ENCODE assay signal across 8 cellular contexts in genomic region chr19:1266818-1267440, GRCh38. TPM values are rescaled to one million over a fixed set of nuclear protein-coding genes. Genes with fewer than 3 reads are reported as not detected.
DNase-seq lines count a peak whose midpoint lies in the region; ATAC-seq and TF ChIP-seq lines count a peak whose summit lies in the region.

No MANE protein-coding gene starts in this region.

- no peaks in the 10 kb centered on the region for H3K9me3 Mint-ChIP-seq in activated naive CD8-positive, alpha-beta T cell (ENCODE audit: low read depth)

- peak overlapping the region; percentile 2 to 66 (median 56) for H3K4me3 ChIP-seq in heart left ventricle

- peak; percentile 34 to 78 for DNase-seq in NCI-H446 (lab: John Stamatoyannopoulos, UW)
- no peak for DNase-seq in NCI-H446 treated with DMSO at 0.1 percent for 48 hours (lab: John Stamatoyannopoulos, UW)
- peak; percentile 71 for DNase-seq in RPMI8226
- DNase-seq in heart left ventricle = peak; percentile 70 to 90 (median 80)
- DNase-seq in pons (ENCODE audit: low spot score) = peak; percentile 37

- H3K4me3 Mint-ChIP-seq in activated naive CD8-positive, alpha-beta T cell = peak overlapping the region; percentile 67

- no peaks in the 10 kb centered on the region for H3K27me3 ChIP-seq in heart left ventricle

- WGBS in heart left ventricle, 4 donors = 0 to 1% (median 0%) methylated on average over 4 to 73 of the region's 73 CpGs

- TF ChIP-seq CTCF in heart left ventricle (IDR thresholded peaks at IDR 0.05) = peak; percentile 88 to 99 (median 96)

- H3K27me3 Mint-ChIP-seq in activated naive CD8-positive, alpha-beta T cell = no peaks in the 10 kb centered on the region

- TF ChIP-seq POLR2A in heart left ventricle (IDR thresholded peaks at IDR 0.05) = peak in 1 of 2 donors; percentile 21

- H3K4me1 ChIP-seq in heart left ventricle = peaks cover 12 to 76% (median 69%) of the 10 kb centered on the region in 12 donors

- peak overlapping the region; percentile 43 to 96 (median 92) for H3K27ac ChIP-seq in heart left ventricle

- H3K36me3 Mint-ChIP-seq in activated naive CD8-positive, alpha-beta T cell = peaks cover 2% of the 10 kb centered on the region

- ATAC-seq in HG03095 (IDR thresholded peaks at IDR 0.05; ENCODE audit: unreplicated experiment) = peak; percentile 4
- ATAC-seq in heart left ventricle = peak in 2 of 4 donors; percentile 7 to 21
- ATAC-seq in HG02623 (IDR thresholded peaks at IDR 0.05; ENCODE audit: unreplicated experiment) = no peak

- intact Hi-C loops in heart left ventricle (cut with DNase I) = loop anchor here in 9 of 10 donors (1.0 to 2.0 kb wide), 3 partner anchors 18 to 23 kb away; no protein-coding TSS in a partner anchor

- peaks cover 0 to 21% (median 17%) of the 10 kb centered on the region in 9 donors for H3K36me3 ChIP-seq in heart left ventricle

- H3K27ac Mint-ChIP-seq in activated naive CD8-positive, alpha-beta T cell = peak overlapping the region; percentile 3

- H3K4me1 Mint-ChIP-seq in activated naive CD8-positive, alpha-beta T cell (ENCODE audit: low read depth) = peaks cover 52% of the 10 kb centered on the region

- no peaks in the 10 kb centered on the region for H3K9me3 ChIP-seq in heart left ventricle

RNA-seq across cellular contexts. Expression of gene CIRBP, which starts 2.2 kb away (rescaled TPM):
- total RNA-seq in heart left ventricle = 100 to 1,000 TPM; 149 to 425 (median 269) TPM
- polyA plus RNA-seq in heart left ventricle = 100 to 1,000 TPM; 217 to 282 TPM

RNA-seq across cellular contexts. Expression of gene FAM174C, which starts 8.4 kb away (rescaled TPM):
- total RNA-seq in heart left ventricle = 10 to 100 TPM; 11.6 to 46.7 (median 18.7) TPM
- 10 to 100 TPM; 23.8 to 56.4 TPM for polyA plus RNA-seq in heart left ventricle

RNA-seq across cellular contexts. Expression of gene MIDN, which starts 18.5 kb away (rescaled TPM):
- 100 to 1,000 TPM in 1 of 9 donors, 10 to 100 TPM in 8; 25.8 to 115 (median 60.5) TPM for total RNA-seq in heart left ventricle
- 10 to 100 TPM; 31.5 to 33.6 TPM for polyA plus RNA-seq in heart left ventricle

RNA-seq across cellular contexts. Expression of gene EFNA2, which starts 18.7 kb away (rescaled TPM):
- not detected for total RNA-seq in heart left ventricle
- polyA plus RNA-seq in heart left ventricle = not detected

RNA-seq across cellular contexts. Expression of gene ATP5F1D, which starts 25.4 kb away (rescaled TPM):
- 100 to 1,000 TPM; 201 to 584 (median 450) TPM for total RNA-seq in heart left ventricle
- 1,000 to 10,000 TPM in 1 of 2 donors, 100 to 1,000 TPM in 1; 459 to 1,034 TPM for polyA plus RNA-seq in heart left ventricle
